In the genomic region with DNA sequence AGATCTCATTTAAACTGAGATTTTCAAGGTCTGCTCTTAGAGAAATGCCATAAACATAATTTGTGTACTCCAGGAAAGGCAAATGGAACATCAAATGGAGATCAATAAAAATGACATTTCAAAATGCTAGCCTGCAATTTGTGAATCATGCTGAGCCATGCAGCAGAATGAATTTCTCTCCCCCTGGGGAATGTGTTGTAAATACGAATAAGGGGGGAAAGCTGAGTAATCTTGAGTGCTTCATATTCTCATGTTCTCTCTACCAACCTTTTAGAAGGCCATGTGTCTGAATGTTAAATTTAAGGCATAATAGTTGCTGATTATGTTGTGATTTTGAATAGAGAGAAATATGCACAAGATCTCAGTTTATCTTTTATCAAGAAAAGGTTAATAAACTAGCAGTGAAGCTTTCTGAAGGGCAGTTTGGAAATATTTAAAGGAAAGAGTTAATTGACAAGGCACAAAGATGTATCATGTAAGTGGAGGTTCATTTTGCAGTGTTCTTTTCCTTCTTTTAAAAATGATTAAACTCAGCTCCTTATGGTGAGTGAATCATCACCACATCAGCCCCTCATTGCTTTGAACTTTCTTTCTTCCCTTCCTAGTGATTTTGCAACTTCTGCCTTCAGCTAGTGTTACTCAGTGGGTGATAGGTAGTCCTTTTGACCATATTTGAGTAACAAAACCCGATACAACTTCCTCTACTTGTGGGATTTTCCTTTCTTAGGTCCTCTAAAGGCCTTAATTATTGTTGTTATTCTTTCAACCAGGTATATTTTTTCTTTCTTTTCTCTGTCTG, we compare ENCODE assay signal across 11 cellular contexts. TPM values are rescaled to one million over a fixed set of nuclear protein-coding genes. Genes with fewer than 3 reads are reported as not detected.
DNase-seq lines count a peak whose midpoint lies in the region; ATAC-seq, FAIRE-seq and TF ChIP-seq lines count a peak whose summit lies in the region.
"Had no signal": no experiment of that assay in that cellular context is flagged by ENCODE, and none has a peak within 500 bp of the region (broad histone marks: within the 10 kb centered on the region; RNA-seq: fewer than 3 reads in every experiment).

No MANE protein-coding gene starts in this region.

- H3K4me3 ChIP-seq in astrocyte of the cerebellum (ENCODE audit: low read depth, low read length): no peak overlapping the region

- H3K27me3 Mint-ChIP-seq in activated naive CD4-positive, alpha-beta T cell treated with anti-CD3 and anti-CD28 coated beads for 36 hours (ENCODE audit: low read depth): no peaks in the 10 kb centered on the region
- no peaks in the 10 kb centered on the region for H3K27me3 Mint-ChIP-seq in stimulated activated naive B cell treated with anti-CD40 and anti-IgM and Interleukin-4, amounts not matched to agents 10 μg/mL and 1 μg/mL and 100 μg/mL, for 72 hours
- H3K27me3 Mint-ChIP-seq: IgD-negative memory B cell had no signal

- FAIRE-seq in D721Med (lab: Jason Lieb, UNC): no peak

- intact Hi-C loops in activated naive CD4-positive, alpha-beta T cell treated with anti-CD3 and anti-CD28 coated beads for 36 hours (cut with micrococcal nuclease): loop anchor here (1.0 to 2.0 kb wide), 7 partner anchors 8 to 197 kb away; a partner anchor contains a TSS
- intact Hi-C loops in cardiac septum (cut with DNase I): no loop called here

- peaks cover 24% of the 10 kb centered on the region for H3K36me3 Mint-ChIP-seq in activated naive CD4-positive, alpha-beta T cell treated with anti-CD3 and anti-CD28 coated beads for 36 hours (ENCODE audit: low read depth)
- H3K36me3 Mint-ChIP-seq in stimulated activated naive B cell treated with anti-CD40 and anti-IgM and Interleukin-4, amounts not matched to agents 10 μg/mL and 1 μg/mL and 100 μg/mL, for 72 hours: peaks cover 20 to 33% of the 10 kb centered on the region in 2 donors

- H3K9me3 Mint-ChIP-seq in activated naive CD4-positive, alpha-beta T cell treated with anti-CD3 and anti-CD28 coated beads for 36 hours: no peaks in the 10 kb centered on the region
- H3K9me3 Mint-ChIP-seq in stimulated activated naive B cell treated with anti-CD40 and anti-IgM and Interleukin-4, amounts not matched to agents 10 μg/mL and 1 μg/mL and 100 μg/mL, for 72 hours: no peaks in the 10 kb centered on the region
- H3K9me3 Mint-ChIP-seq: IgD-negative memory B cell had no signal

- peak; percentile 52 to 63 for ATAC-seq in stimulated activated naive B cell treated with anti-CD40 and anti-IgM and Interleukin-4, amounts not matched to agents 10 μg/mL and 1 μg/mL and 100 μg/mL, for 72 hours (replicated peaks)

- peak; percentile 18 for DNase-seq in activated naive CD4-positive, alpha-beta T cell treated with anti-CD3 and anti-CD28 coated beads for 36 hours
- no peak for DNase-seq in activated naive CD4-positive, alpha-beta T cell (lab: John Stamatoyannopoulos, UW)
- DNase-seq in NCI-H226 (peak; percentile 49), astrocyte of the cerebellum (ENCODE audit: low read depth) (peak; percentile 69), cardiac septum (ENCODE audit: low spot score) (no peak), DMS153 (lab: John Stamatoyannopoulos, UW) (no peak), D721Med (ENCODE audit: insufficient read length, low spot score) (no peak)
- DNase-seq in stimulated activated naive B cell treated with anti-CD40 and anti-IgM and Interleukin-4, amounts not matched to agents 10 μg/mL and 1 μg/mL and 100 μg/mL, for 72 hours: no peak
- DNase-seq: dermis blood vessel endothelial cell, midbrain had no signal

- H3K27ac Mint-ChIP-seq in activated naive CD4-positive, alpha-beta T cell treated with anti-CD3 and anti-CD28 coated beads for 36 hours: peak overlapping the region; percentile 76
- no peak overlapping the region for H3K27ac Mint-ChIP-seq in stimulated activated naive B cell treated with anti-CD40 and anti-IgM and Interleukin-4, amounts not matched to agents 10 μg/mL and 1 μg/mL and 100 μg/mL, for 72 hours
- H3K27ac Mint-ChIP-seq: IgD-negative memory B cell had no signal

- H3K4me3 Mint-ChIP-seq in activated naive CD4-positive, alpha-beta T cell treated with anti-CD3 and anti-CD28 coated beads for 36 hours: peak overlapping the region; percentile 42
- no peak overlapping the region for H3K4me3 Mint-ChIP-seq in stimulated activated naive B cell treated with anti-CD40 and anti-IgM and Interleukin-4, amounts not matched to agents 10 μg/mL and 1 μg/mL and 100 μg/mL, for 72 hours
- H3K4me3 Mint-ChIP-seq: IgD-negative memory B cell had no signal

- H3K4me1 Mint-ChIP-seq in activated naive CD4-positive, alpha-beta T cell treated with anti-CD3 and anti-CD28 coated beads for 36 hours (ENCODE audit: low read depth): peaks cover 35% of the 10 kb centered on the region
- H3K4me1 Mint-ChIP-seq in stimulated activated naive B cell treated with anti-CD40 and anti-IgM and Interleukin-4, amounts not matched to agents 10 μg/mL and 1 μg/mL and 100 μg/mL, for 72 hours: peaks cover 8 to 21% of the 10 kb centered on the region in 2 donors

- in situ Hi-C loops in astrocyte of the cerebellum (cut with HindIII; ENCODE audit: low sequenced_read_pairs): no loop called here

- TF ChIP-seq CTCF in astrocyte of the cerebellum (IDR thresholded peaks at IDR 0.05; ENCODE audit: low read depth, low read length, missing control alignments) (no peak), D721Med (IDR thresholded peaks at IDR 0.05; ENCODE audit: insufficient read depth, missing control alignments) (no peak)

- CTCF ChIA-PET in activated naive CD4-positive, alpha-beta T cell treated with anti-CD3 and anti-CD28 coated beads for 36 hours (lab: Charles Lee): interaction anchor here (0.5 to 2.1 kb wide), 7 partner anchors 8 to 1696 kb away, joined by 3 to 21 read pairs (median 3); a partner anchor contains a TSS

RNA-seq across cellular contexts. Expression of a gene that starts 8.0 kb away (rescaled TPM):
- total RNA-seq in activated naive CD4-positive, alpha-beta T cell treated with anti-CD3 and anti-CD28 coated beads for 36 hours: 10 to 100 TPM; 10.5 to 11.9 TPM
- total RNA-seq in cardiac septum: 8.0 TPM

RNA-seq across cellular contexts. Expression of a gene that starts 56.5 kb away (rescaled TPM):
- 10 to 100 TPM; 23.1 to 27.3 TPM for total RNA-seq in activated naive CD4-positive, alpha-beta T cell treated with anti-CD3 and anti-CD28 coated beads for 36 hours
- total RNA-seq in cardiac septum: 14.2 TPM

Comparison
In these comparisons a context has a peak if more than half of its experiments do, and no peak if none do; other contexts are left out.
1. DNase-seq: peak in activated naive CD4-positive, alpha-beta T cell treated with anti-CD3 and anti-CD28 coated beads for 36 hours (single experiment), NCI-H226 (single experiment) and astrocyte of the cerebellum (single experiment); none in activated naive CD4-positive, alpha-beta T cell (0 of 4), stimulated activated naive B cell treated with anti-CD40 and anti-IgM and Interleukin-4, amounts not matched to agents 10 μg/mL and 1 μg/mL and 100 μg/mL, for 72 hours (single experiment), cardiac septum (single experiment), DMS153 (single experiment) and D721Med (single experiment).